ENCODE assay signal across 8 cellular contexts in the genomic region with DNA sequence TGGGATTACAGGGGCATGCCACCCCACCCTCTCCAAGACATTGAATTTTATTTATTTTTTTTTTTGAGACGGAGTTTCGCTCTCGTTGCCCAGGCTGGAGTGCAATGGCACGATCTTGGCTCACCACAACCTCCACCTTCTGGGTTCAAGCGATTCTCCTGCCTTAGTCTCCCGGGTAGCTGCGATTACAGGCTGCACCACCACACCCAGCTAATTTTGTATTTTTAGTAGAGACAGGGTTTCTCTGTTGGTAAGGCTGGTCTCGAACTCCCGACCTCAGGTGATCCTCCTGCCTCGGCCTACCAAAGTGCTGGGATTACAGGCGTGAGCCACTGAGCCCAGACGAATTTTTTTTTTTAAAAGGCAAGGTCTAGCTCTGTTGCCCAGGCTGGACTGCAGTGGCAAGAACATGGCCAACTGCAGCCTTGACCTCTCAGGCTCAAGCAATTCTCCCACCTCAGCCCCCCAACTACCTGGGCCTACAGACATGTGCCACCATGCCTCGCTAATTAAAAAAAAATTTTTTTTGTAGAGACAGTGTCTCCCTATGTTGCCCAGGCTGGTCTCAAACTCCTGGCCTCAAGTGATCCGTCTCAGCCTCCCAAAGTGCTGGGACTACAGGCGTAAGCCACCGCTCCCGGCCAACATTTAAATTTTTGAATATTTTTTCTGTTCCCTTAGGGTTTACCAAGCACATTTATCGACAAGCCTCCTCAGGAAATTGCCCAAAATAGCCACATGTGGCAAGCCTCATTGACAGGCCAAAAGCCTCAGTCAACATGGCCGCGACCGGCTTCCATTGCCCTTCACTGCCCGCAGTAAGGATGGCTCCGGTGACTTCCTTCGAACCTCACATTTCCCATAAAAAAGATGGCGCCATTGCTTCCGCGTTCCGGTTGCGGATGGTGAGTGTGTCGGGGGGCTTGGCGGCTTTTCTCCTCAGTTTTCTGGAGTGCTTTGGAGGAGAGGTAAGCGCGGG. TPM values are rescaled to one million over a fixed set of nuclear protein-coding genes. Genes with fewer than 3 reads are reported as not detected.
DNase-seq lines count a peak whose midpoint lies in the region; ATAC-seq and TF ChIP-seq lines count a peak whose summit lies in the region.

A gene with protein sequence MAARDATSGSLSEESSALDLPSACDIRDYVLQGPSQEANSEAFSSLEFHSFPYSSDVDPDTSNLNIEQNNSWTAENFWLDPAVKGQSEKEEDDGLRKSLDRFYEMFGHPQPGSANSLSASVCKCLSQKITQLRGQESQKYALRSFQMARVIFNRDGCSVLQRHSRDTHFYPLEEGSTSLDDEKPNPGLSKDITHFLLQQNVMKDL (plus strand): TSS at position 890 of the 979 bp plus-strand sequence. CDS start 22,465 bp downstream, outside the sequence.

- intact Hi-C loops in activated T-helper 2 cell treated with anti-CD3 and anti-CD28 coated beads, Interferon-gamma antibody, Interleukin-2, Interleukin-4, amounts not matched to agents 10 μg/mL and 5 μg/mL and 100 μg/mL, durations not matched to agents 14 hours and 24 hours and 36 hours (cut with micrococcal nuclease), result loop anchor here (1.0 to 2.0 kb wide), 2 partner anchors 36 to 75 kb away; no protein-coding TSS in a partner anchor

- peak; percentile 96 for DNase-seq in GM23338 (ENCODE audit: low spot score)
- DNase-seq in LNCaP clone FGC (ENCODE audit: low read depth), result peak; percentile 63
- DNase-seq in RWPE2 (ENCODE audit: low spot score), result peak; percentile 77
- DNase-seq in activated T-helper 2 cell treated with anti-CD3 and anti-CD28 coated beads, Interferon-gamma antibody, Interleukin-2, Interleukin-4, amounts not matched to agents 10 μg/mL and 5 μg/mL and 100 μg/mL, durations not matched to agents 14 hours and 24 hours and 36 hours (ENCODE audit: low spot score), result peak; percentile 76
- DNase-seq in fibroblast of the aortic adventitia (ENCODE audit: low read depth), result peak; percentile 90
- DNase-seq in stimulated activated naive CD8-positive, alpha-beta T cell treated with anti-CD3 and anti-CD28 coated beads, Interleukin-15, Interleukin-2, amounts not matched to agents 100 U/mL and 50 U/mL, for 24 hours, result peak; percentile 80

- H3K36me3 Mint-ChIP-seq in GM23338 (ENCODE audit: low read depth), result peaks cover 3% of the 10 kb centered on the region; the same call in 2 of the 3 replicates
- peaks cover 12% of the 10 kb centered on the region for H3K36me3 Mint-ChIP-seq in activated T-helper 2 cell treated with anti-CD3 and anti-CD28 coated beads, Interferon-gamma antibody, Interleukin-2, Interleukin-4, amounts not matched to agents 10 μg/mL and 5 μg/mL and 100 μg/mL, durations not matched to agents 14 hours and 24 hours and 36 hours (ENCODE audit: low read depth)
- no peaks in the 10 kb centered on the region for H3K36me3 Mint-ChIP-seq in nephron (ENCODE audit: low read depth)

- no peaks in the 10 kb centered on the region for H4K20me1 ChIP-seq in DOHH2 (ENCODE audit: control insufficient read depth, insufficient read depth, low read depth, low read length)
- H4K20me1 ChIP-seq in GM23338 (replicated peaks; ENCODE audit: insufficient read depth), result no peaks in the 10 kb centered on the region

- H3K9me3 Mint-ChIP-seq in GM23338, result peaks cover 3% of the 10 kb centered on the region; the same call in 2 of the 3 replicates
- no peaks in the 10 kb centered on the region for H3K9me3 Mint-ChIP-seq in activated T-helper 2 cell treated with anti-CD3 and anti-CD28 coated beads, Interferon-gamma antibody, Interleukin-2, Interleukin-4, amounts not matched to agents 10 μg/mL and 5 μg/mL and 100 μg/mL, durations not matched to agents 14 hours and 24 hours and 36 hours
- H3K9me3 Mint-ChIP-seq in nephron, result no peaks in the 10 kb centered on the region

- ATAC-seq in GM23338 (peak; percentile 91), RWPE2 (ENCODE audit: low read depth) (peak; percentile 95)
- ATAC-seq in stimulated activated naive CD8-positive, alpha-beta T cell treated with anti-CD3 and anti-CD28 coated beads, Interleukin-15, Interleukin-2, amounts not matched to agents 100 U/mL and 50 U/mL, for 24 hours, result peak; percentile 96

- TF ChIP-seq CTCF in DOHH2 (IDR thresholded peaks at IDR 0.05; ENCODE audit: low read depth, low read length, poor library complexity, severe bottlenecking) (no peak), GM23338 (conservative IDR thresholded peaks at IDR 0.05; ENCODE audit: low read depth in 2 of 2) (no peak), LNCaP clone FGC (IDR thresholded peaks at IDR 0.05; ENCODE audit: control insufficient read depth, extremely low read depth, insufficient read depth) (no peak), RWPE2 (IDR thresholded peaks at IDR 0.05; ENCODE audit: poor library complexity, severe bottlenecking) (no peak), fibroblast of the aortic adventitia (IDR thresholded peaks at IDR 0.05; ENCODE audit: insufficient read depth, low read length) (no peak), nephron (IDR thresholded peaks at IDR 0.05; ENCODE audit: unreplicated experiment in 3 of 3) (no peak)

- H3K4me2 ChIP-seq in DOHH2 (ENCODE audit: low read length) (peak within 1 kb of the TSS; percentile 76), GM23338 (peak within 1 kb of the TSS; percentile 64)

- H3K27me3 ChIP-seq in DOHH2 (ENCODE audit: control insufficient read depth, low read length), result no peaks in the 10 kb centered on the region
- no peaks in the 10 kb centered on the region for H3K27me3 ChIP-seq in GM23338 (ENCODE audit: insufficient read depth)
- H3K27me3 ChIP-seq in RWPE2 (ENCODE audit: insufficient read depth, poor library complexity, severe bottlenecking), result no peaks in the 10 kb centered on the region

- no peaks in the 10 kb centered on the region for H3K9me2 ChIP-seq in DOHH2 (replicated peaks; ENCODE audit: control insufficient read depth, low read length)
- H3K9me2 ChIP-seq in GM23338 (ENCODE audit: insufficient read depth), result 0 out of 2 replicates have a peak, but pooled peaks cover 6% of the 10 kb centered on the region

- H3K4me3 ChIP-seq in DOHH2 (ENCODE audit: low read length) (peak within 1 kb of the TSS; percentile 86), GM23338 (peak within 1 kb of the TSS; percentile 46), LNCaP clone FGC (ENCODE audit: low read depth, low read length) (peak within 1 kb of the TSS; percentile 70), RWPE2 (ENCODE audit: severe bottlenecking) (peak within 1 kb of the TSS; percentile 42), fibroblast of the aortic adventitia (ENCODE audit: low read depth, low read length) (peak within 1 kb of the TSS; percentile 64)

- H3K27ac Mint-ChIP-seq in GM23338, result peak within 1 kb of the TSS; percentile 98
- peak within 1 kb of the TSS; percentile 92 for H3K27ac Mint-ChIP-seq in activated T-helper 2 cell treated with anti-CD3 and anti-CD28 coated beads, Interferon-gamma antibody, Interleukin-2, Interleukin-4, amounts not matched to agents 10 μg/mL and 5 μg/mL and 100 μg/mL, durations not matched to agents 14 hours and 24 hours and 36 hours
- H3K27ac Mint-ChIP-seq in nephron, result peak within 1 kb of the TSS; percentile 97 to 99 (median 98)

- H3K79me2 ChIP-seq in DOHH2 (ENCODE audit: control insufficient read depth, low read length) (peaks cover 41% of the 10 kb centered on the region), GM23338 (replicated peaks; ENCODE audit: insufficient read depth) (no peaks in the 10 kb centered on the region)

- peak within 1 kb of the TSS; percentile 43; the same call in 1 of the 2 replicates for H2AFZ ChIP-seq in GM23338

- H3K4me1 Mint-ChIP-seq in GM23338, result peaks cover 11% of the 10 kb centered on the region
- H3K4me1 Mint-ChIP-seq in activated T-helper 2 cell treated with anti-CD3 and anti-CD28 coated beads, Interferon-gamma antibody, Interleukin-2, Interleukin-4, amounts not matched to agents 10 μg/mL and 5 μg/mL and 100 μg/mL, durations not matched to agents 14 hours and 24 hours and 36 hours (ENCODE audit: low read depth), result peaks cover 9% of the 10 kb centered on the region
- H3K4me1 Mint-ChIP-seq in nephron, result peaks cover 10% of the 10 kb centered on the region

- peak within 1 kb of the TSS; percentile 48 for H3K27ac ChIP-seq in DOHH2 (ENCODE audit: low read depth, low read length)
- H3K27ac ChIP-seq in GM23338 (ENCODE audit: low read depth), result peak within 1 kb of the TSS; percentile 87
- H3K27ac ChIP-seq in RWPE2 (ENCODE audit: poor library complexity, severe bottlenecking), result peak within 1 kb of the TSS; percentile 72

- peaks cover 5% of the 10 kb centered on the region; the same call in 1 of the 2 replicates for H3F3A ChIP-seq in DOHH2 (ENCODE audit: control insufficient read depth, insufficient read depth)
- H3F3A ChIP-seq in GM23338 (replicated peaks; ENCODE audit: low read depth), result no peaks in the 10 kb centered on the region

- no peaks in the 10 kb centered on the region for H3K9me3 ChIP-seq in DOHH2 (ENCODE audit: control insufficient read depth, insufficient read depth, low read length)
- no peaks in the 10 kb centered on the region for H3K9me3 ChIP-seq in RWPE2 (ENCODE audit: severe bottlenecking)

- peak within 1 kb of the TSS; percentile 82 for H3K4me3 Mint-ChIP-seq in GM23338
- H3K4me3 Mint-ChIP-seq in activated T-helper 2 cell treated with anti-CD3 and anti-CD28 coated beads, Interferon-gamma antibody, Interleukin-2, Interleukin-4, amounts not matched to agents 10 μg/mL and 5 μg/mL and 100 μg/mL, durations not matched to agents 14 hours and 24 hours and 36 hours (ENCODE audit: low read depth), result peak within 1 kb of the TSS; percentile 87
- H3K4me3 Mint-ChIP-seq in nephron, result peak within 1 kb of the TSS; percentile 85 to 93 (median 86)

- H3K27me3 Mint-ChIP-seq in GM23338 (ENCODE audit: insufficient read depth, low read depth, poor library complexity) (peaks cover 4% of the 10 kb centered on the region), nephron (ENCODE audit: low read depth) (no peaks in the 10 kb centered on the region)
- H3K27me3 Mint-ChIP-seq in activated T-helper 2 cell treated with anti-CD3 and anti-CD28 coated beads, Interferon-gamma antibody, Interleukin-2, Interleukin-4, amounts not matched to agents 10 μg/mL and 5 μg/mL and 100 μg/mL, durations not matched to agents 14 hours and 24 hours and 36 hours (ENCODE audit: low read depth), result no peaks in the 10 kb centered on the region

- H3K36me3 ChIP-seq in DOHH2 (ENCODE audit: control insufficient read depth, low read length) (peaks cover 4% of the 10 kb centered on the region), GM23338 (ENCODE audit: insufficient read depth) (no peaks in the 10 kb centered on the region), RWPE2 (ENCODE audit: low read depth) (no peaks in the 10 kb centered on the region)

- H3K4me1 ChIP-seq in DOHH2 (ENCODE audit: control insufficient read depth, low read length) (peaks cover 25% of the 10 kb centered on the region), GM23338 (ENCODE audit: insufficient read depth) (peaks cover 8% of the 10 kb centered on the region), RWPE2 (ENCODE audit: insufficient read depth, poor library complexity, severe bottlenecking) (peaks cover 7% of the 10 kb centered on the region)

RNA-seq across cellular contexts. Expression of the gene that starts here (rescaled TPM):
- total RNA-seq in GM23338 (2014; rRNA removed; shearing (Covaris generic)), result 1.4 and 5.2 TPM in 2 replicates
- polyA plus RNA-seq in GM23338 (2016; fragmentation: Nextera tagmentation; extraction: Ambion mirVana), result 15.0 and 15.1 TPM in 2 replicates
- total RNA-seq in activated T-helper 2 cell treated with anti-CD3 and anti-CD28 coated beads, Interferon-gamma antibody, Interleukin-2, Interleukin-4, amounts not matched to agents 10 μg/mL and 5 μg/mL and 100 μg/mL, durations not matched to agents 14 hours and 24 hours and 36 hours, result 11.0 and 11.8 TPM in 2 replicates
- 1.2 and 2.0 TPM in 2 replicates for total RNA-seq in fibroblast of the aortic adventitia (ENCODE audit: low replicate concordance)

Comparison
In these comparisons a context has a peak if more than half of its experiments do, and no peak if none do; other contexts are left out.
1. Peak in every context shown above with its lines: DNase-seq, ATAC-seq, H3K4me3 ChIP-seq and H3K27ac ChIP-seq.